Comparison of ENCODE assay signal across 2 cellular contexts in the genomic region with DNA sequence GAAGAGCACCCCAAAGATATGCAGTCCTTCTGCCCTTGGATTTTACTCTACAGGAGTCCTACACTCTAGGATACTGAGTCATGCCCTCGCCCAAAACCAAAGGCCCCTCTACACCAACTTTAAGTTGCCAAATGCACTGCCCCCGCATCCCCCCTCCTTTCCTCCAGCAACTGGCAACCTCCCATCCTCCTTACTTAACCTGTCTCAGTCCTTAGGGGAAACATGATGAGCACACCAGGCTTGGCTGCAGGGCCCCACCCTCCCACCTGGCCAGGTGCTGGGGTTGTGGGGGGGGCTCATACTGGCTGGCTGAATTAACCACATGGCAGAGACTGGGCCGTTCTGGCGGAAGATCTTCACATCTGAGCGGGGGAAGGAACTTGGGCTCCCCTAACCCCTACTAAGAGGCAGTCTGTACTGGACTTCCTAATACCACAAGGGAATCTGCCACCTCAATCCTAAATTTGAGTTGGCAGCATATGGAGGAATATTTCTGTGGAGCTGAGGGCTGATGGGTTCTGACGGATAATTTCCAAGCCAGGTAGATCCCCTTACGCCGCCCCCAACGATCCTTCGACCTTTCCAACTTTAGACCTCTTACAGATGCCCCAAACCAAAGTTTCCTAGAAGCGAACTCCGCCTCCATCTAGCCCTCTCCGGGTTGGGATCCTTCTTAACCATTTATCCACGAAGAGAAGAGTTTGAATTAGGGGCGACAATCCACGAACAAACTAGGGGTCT.
TF ChIP-seq lines count a peak whose summit lies in the region.

No MANE protein-coding gene starts in this region.

TF ChIP-seq in PFSK-1, 5 proteins besides CTCF, POLR2A, EP300 and RAD21:
- TF ChIP-seq FOXP2 (optimal IDR thresholded peaks at IDR 0.05; ENCODE audit: borderline replicate concordance, extremely low read depth, extremely low read length, insufficient read depth) (no peak), REST (IDR thresholded peaks at IDR 0.05; ENCODE audit: insufficient read depth in 1 of 2, low read depth in 2 of 2, low read length in 2 of 2) (no peak), TAF1 (IDR thresholded peaks at IDR 0.05; ENCODE audit: borderline replicate concordance, insufficient read depth, low read length) (0 out of 2 replicates have a peak, but pooled peaks have one; percentile 29)

TF ChIP-seq in endothelial cell of umbilical vein, 7 proteins besides CTCF, POLR2A, EP300 and RAD21:
- TF ChIP-seq POLR2AphosphoS5 (IDR thresholded peaks at IDR 0.05; ENCODE audit: insufficient read depth, low read depth, low read length) (peak; percentile 14), FOS (IDR thresholded peaks at IDR 0.05; ENCODE audit: borderline replicate concordance, insufficient read depth, low read length) (no peak), EZH2 (IDR thresholded peaks at IDR 0.05; ENCODE audit: borderline replicate concordance, low read depth, low read length, severe bottlenecking) (no peak), GATA2 (IDR thresholded peaks at IDR 0.05; ENCODE audit: insufficient read depth, insufficient read length, low read depth, low read length) (no peak), MAX (IDR thresholded peaks at IDR 0.05; ENCODE audit: insufficient read depth, insufficient read length) (no peak)
